ENCODE assay signal across 32 cellular contexts in genomic region chr4:109191216-109191615, GRCh38.
"Had no signal": no experiment of that assay in that cellular context is flagged by ENCODE, and none has a peak within 500 bp of the region (broad histone marks: within the 10 kb centered on the region; RNA-seq: fewer than 3 reads in every experiment).

No MANE protein-coding gene starts in this region.

- H3K36me3 ChIP-seq: adrenal gland, breast epithelium, cardiac muscle cell, colonic mucosa, esophagus squamous epithelium, gastroesophageal sphincter, WERI-Rb-1 had no signal

- H3K4me1 ChIP-seq: adrenal gland, breast epithelium, colonic mucosa, esophagus squamous epithelium, gastroesophageal sphincter had no signal

- H3K4me3 ChIP-seq: adrenal gland, breast epithelium, cardiac muscle cell, colonic mucosa, esophagus squamous epithelium, gastroesophageal sphincter had no signal

- H3K27ac Mint-ChIP-seq: activated B cell treated with CpG ODN at 0.5 μM for 24 hours; activated CD8-positive, alpha-beta memory T cell treated with anti-CD3 and anti-CD28 coated beads, Interleukin-2, amount 10 ng/mL, durations not matched to agents 7 days and 5 days; activated CD8-positive, alpha-beta T cell treated with anti-CD3 and anti-CD28 coated beads for 36 hours; activated naive CD4-positive, alpha-beta T cell treated with anti-CD3 and anti-CD28 coated beads for 36 hours; activated naive CD4-positive, alpha-beta T cell treated with anti-CD3 and anti-CD28 coated beads, Interleukin-2, amount 50 U/mL, for 24 hours; activated naive CD8-positive, alpha-beta T cell treated with anti-CD3 and anti-CD28 coated beads for 36 hours; activated naive CD8-positive, alpha-beta T cell treated with anti-CD3 and anti-CD28 coated beads, Interleukin-2, amount 50 U/mL, for 24 hours; activated T-helper 1 cell treated with anti-CD3 and anti-CD28 coated beads, Interleukin-12 subunit alpha, Interleukin-12 subunit beta, Interleukin-2, Interleukin-4 antibody, amounts not matched to agents 30 ng/mL and 10 ng/mL and 1 ng/mL, durations not matched to agents 14 hours and 24 hours and 36 hours; activated T-helper 2 cell treated with anti-CD3 and anti-CD28 coated beads, Interferon-gamma antibody, Interleukin-2, Interleukin-4, amounts not matched to agents 10 μg/mL and 5 μg/mL and 100 μg/mL, durations not matched to agents 14 hours and 24 hours and 36 hours; brain had no signal

- H3K4me1 Mint-ChIP-seq: activated B cell treated with CpG ODN at 0.5 μM for 24 hours; activated CD8-positive, alpha-beta memory T cell treated with anti-CD3 and anti-CD28 coated beads, Interleukin-2, amount 10 ng/mL, durations not matched to agents 7 days and 5 days; activated naive CD4-positive, alpha-beta T cell treated with anti-CD3 and anti-CD28 coated beads, Interleukin-2, amount 50 U/mL, for 24 hours; activated naive CD8-positive, alpha-beta T cell treated with anti-CD3 and anti-CD28 coated beads for 36 hours; activated naive CD8-positive, alpha-beta T cell treated with anti-CD3 and anti-CD28 coated beads, Interleukin-2, amount 50 U/mL, for 24 hours had no signal

- H3K9me3 Mint-ChIP-seq: activated B cell treated with CpG ODN at 0.5 μM for 24 hours; activated CD8-positive, alpha-beta T cell treated with anti-CD3 and anti-CD28 coated beads for 36 hours; activated naive CD4-positive, alpha-beta T cell treated with anti-CD3 and anti-CD28 coated beads for 36 hours; activated naive CD4-positive, alpha-beta T cell treated with anti-CD3 and anti-CD28 coated beads, Interleukin-2, amount 50 U/mL, for 24 hours; activated naive CD8-positive, alpha-beta T cell treated with anti-CD3 and anti-CD28 coated beads for 36 hours; activated naive CD8-positive, alpha-beta T cell treated with anti-CD3 and anti-CD28 coated beads, Interleukin-2, amount 50 U/mL, for 24 hours; activated T-helper 1 cell treated with anti-CD3 and anti-CD28 coated beads, Interleukin-12 subunit alpha, Interleukin-12 subunit beta, Interleukin-2, Interleukin-4 antibody, amounts not matched to agents 30 ng/mL and 10 ng/mL and 1 ng/mL, durations not matched to agents 14 hours and 24 hours and 36 hours; activated T-helper 2 cell treated with anti-CD3 and anti-CD28 coated beads, Interferon-gamma antibody, Interleukin-2, Interleukin-4, amounts not matched to agents 10 μg/mL and 5 μg/mL and 100 μg/mL, durations not matched to agents 14 hours and 24 hours and 36 hours; brain had no signal

- H3K27ac ChIP-seq: adrenal gland, breast epithelium, cardiac muscle cell, colonic mucosa, epithelial cell of prostate, esophagus squamous epithelium, gastroesophageal sphincter, WERI-Rb-1 had no signal

- H3K36me3 Mint-ChIP-seq: activated CD8-positive, alpha-beta memory T cell treated with anti-CD3 and anti-CD28 coated beads, Interleukin-2, amount 10 ng/mL, durations not matched to agents 7 days and 5 days; activated naive CD4-positive, alpha-beta T cell treated with anti-CD3 and anti-CD28 coated beads, Interleukin-2, amount 50 U/mL, for 24 hours; activated naive CD8-positive, alpha-beta T cell treated with anti-CD3 and anti-CD28 coated beads for 36 hours; brain had no signal

- H3K27me3 Mint-ChIP-seq: activated B cell treated with CpG ODN at 0.5 μM for 24 hours; activated naive CD8-positive, alpha-beta T cell treated with anti-CD3 and anti-CD28 coated beads for 36 hours; brain had no signal

- H3K27me3 ChIP-seq: adrenal gland, breast epithelium, cardiac muscle cell, colonic mucosa, esophagus squamous epithelium, gastroesophageal sphincter had no signal

- H3K4me3 Mint-ChIP-seq: activated B cell treated with CpG ODN at 0.5 μM for 24 hours; activated CD8-positive, alpha-beta memory T cell treated with anti-CD3 and anti-CD28 coated beads, Interleukin-2, amount 10 ng/mL, durations not matched to agents 7 days and 5 days; activated CD8-positive, alpha-beta T cell treated with anti-CD3 and anti-CD28 coated beads for 36 hours; activated naive CD4-positive, alpha-beta T cell treated with anti-CD3 and anti-CD28 coated beads for 36 hours; activated naive CD4-positive, alpha-beta T cell treated with anti-CD3 and anti-CD28 coated beads, Interleukin-2, amount 50 U/mL, for 24 hours; activated naive CD8-positive, alpha-beta T cell treated with anti-CD3 and anti-CD28 coated beads for 36 hours; activated naive CD8-positive, alpha-beta T cell treated with anti-CD3 and anti-CD28 coated beads, Interleukin-2, amount 50 U/mL, for 24 hours; activated T-helper 1 cell treated with anti-CD3 and anti-CD28 coated beads, Interleukin-12 subunit alpha, Interleukin-12 subunit beta, Interleukin-2, Interleukin-4 antibody, amounts not matched to agents 30 ng/mL and 10 ng/mL and 1 ng/mL, durations not matched to agents 14 hours and 24 hours and 36 hours; brain had no signal

- DNase-seq: activated B cell treated with CpG ODN at 0.5 μM for 24 hours; activated CD4-positive, alpha-beta T cell treated with anti-CD3 and anti-CD28 coated beads for 48 hours; activated CD4-positive, alpha-beta T cell treated with anti-CD3 and anti-CD28 coated beads, Interleukin-2, amount 50 U/mL, for 1 hour; activated CD4-positive, alpha-beta T cell treated with anti-CD3 and anti-CD28 coated beads, Interleukin-2, amount 50 U/mL, for 48 hours; activated CD8-positive, alpha-beta memory T cell treated with anti-CD3 and anti-CD28 coated beads, Interleukin-2, amount 10 ng/mL, durations not matched to agents 7 days and 5 days; activated CD8-positive, alpha-beta memory T cell treated with anti-CD3 and anti-CD28 coated beads, Interleukin-2, amount 50 U/mL, for 4 hours; activated CD8-positive, alpha-beta T cell treated with anti-CD3 and anti-CD28 coated beads for 36 hours; activated effector memory CD4-positive, alpha-beta T cell treated with anti-CD3 and anti-CD28 coated beads, Interleukin-2, amount 50 U/mL, for 16 hours; activated naive CD4-positive, alpha-beta T cell treated with anti-CD3 and anti-CD28 coated beads for 36 hours; activated naive CD8-positive, alpha-beta T cell treated with anti-CD3 and anti-CD28 coated beads for 36 hours; activated naive CD8-positive, alpha-beta T cell treated with anti-CD3 and anti-CD28 coated beads, Interleukin-2, amount 50 U/mL, for 24 hours; activated T-cell treated with anti-CD3 and anti-CD28 coated beads, Interleukin-2, amount 50 U/mL, for 1 hour; activated T-cell treated with anti-CD3 and anti-CD28 coated beads, Interleukin-2, amount 50 U/mL, for 48 hours; adrenal gland; amygdala; aorta; central memory CD4-positive, alpha-beta T cell; cerebellar nuclear complex; colonic mucosa; effector CD8-positive, alpha-beta T cell; esophagus squamous epithelium; foreskin melanocyte; T-helper 2 cell; WERI-Rb-1 had no signal

- H3K9me3 ChIP-seq: adrenal gland, breast epithelium, colonic mucosa, esophagus squamous epithelium, gastroesophageal sphincter had no signal
